In the genomic region with DNA sequence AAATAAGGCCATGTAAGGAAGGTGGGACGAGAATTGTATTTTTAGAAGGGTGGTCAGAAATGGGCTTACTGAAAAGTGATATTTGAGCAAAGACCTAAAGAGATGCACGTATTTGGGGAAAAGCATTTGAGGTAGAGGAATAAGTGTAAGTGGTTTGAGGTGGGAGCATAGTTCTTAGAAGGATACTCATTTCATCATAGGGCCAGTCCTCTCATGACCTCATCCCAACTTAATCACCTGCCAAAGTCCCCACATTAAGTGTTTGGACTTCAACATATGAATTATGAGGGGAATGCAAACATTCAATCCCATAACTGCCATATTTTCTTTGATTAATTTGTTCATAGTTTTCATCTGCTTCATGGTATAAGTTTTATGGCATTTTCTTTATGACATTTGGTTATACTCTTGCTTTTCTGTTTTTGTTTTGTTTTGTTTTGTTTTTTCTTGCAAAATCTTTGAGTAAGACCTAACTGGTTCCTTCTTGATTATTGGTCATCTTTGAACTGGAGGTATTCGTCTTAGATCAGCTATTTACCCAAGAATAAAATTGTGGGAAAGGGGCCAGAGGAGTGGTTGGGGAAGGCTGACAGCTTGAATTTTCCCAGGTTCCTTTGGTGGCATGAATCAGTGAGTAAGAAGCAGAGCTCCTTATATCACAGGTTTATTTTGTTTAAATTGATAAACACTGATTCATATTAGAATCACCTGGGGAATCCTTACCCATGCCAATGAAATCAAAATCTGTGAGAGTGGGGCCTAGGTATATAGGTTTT, we compare ENCODE assay signal across 18 cellular contexts.
"Had no signal": no experiment of that assay in that cellular context is flagged by ENCODE, and none has a peak within 500 bp of the region (broad histone marks: within the 10 kb centered on the region; RNA-seq: fewer than 3 reads in every experiment).

No MANE protein-coding gene starts in this region.

- FAIRE-seq: endothelial cell of umbilical vein had no signal

- DNase-seq: activated CD4-positive, alpha-beta memory T cell treated with anti-CD3 and anti-CD28 coated beads for 36 hours; activated CD4-positive, alpha-beta T cell treated with anti-CD3 and anti-CD28 coated beads for 36 hours; activated naive CD4-positive, alpha-beta T cell treated with Interleukin-2 at 50 U/mL for 16 hours; adrenal gland; foreskin melanocyte; head of caudate nucleus; immature natural killer cell; left colon; midbrain; WERI-Rb-1 had no signal

- H3K36me3 ChIP-seq: WERI-Rb-1 had no signal

- ATAC-seq: activated CD4-positive, alpha-beta T cell treated with anti-CD3 and anti-CD28 coated beads for 36 hours; body of pancreas; left colon; stimulated activated effector memory CD8-positive, alpha-beta T cell treated with anti-CD3 and anti-CD28 coated beads, Interleukin-12 subunit alpha, Interleukin-12 subunit beta, amount 100 ng/mL, for 72 hours had no signal

- H3K27me3 Mint-ChIP-seq: activated CD4-positive, alpha-beta memory T cell treated with anti-CD3 and anti-CD28 coated beads for 36 hours; activated CD4-positive, alpha-beta T cell treated with anti-CD3 and anti-CD28 coated beads for 36 hours; central memory CD8-positive, alpha-beta T cell had no signal

- H3K4me1 ChIP-seq: adrenal gland, parathyroid adenoma had no signal

- H2AFZ ChIP-seq: parathyroid adenoma had no signal

- H3K27ac Mint-ChIP-seq: activated CD4-positive, alpha-beta memory T cell treated with anti-CD3 and anti-CD28 coated beads for 36 hours; activated CD4-positive, alpha-beta T cell treated with anti-CD3 and anti-CD28 coated beads for 36 hours; activated T-helper 1 cell treated with anti-CD3 and anti-CD28 coated beads, Interleukin-12 subunit alpha, Interleukin-12 subunit beta, Interleukin-2, Interleukin-4 antibody, amounts not matched to agents 30 ng/mL and 10 ng/mL and 1 ng/mL, durations not matched to agents 14 hours and 24 hours and 36 hours; stimulated activated effector memory CD8-positive, alpha-beta T cell treated with anti-CD3 and anti-CD28 coated beads, Interleukin-12 subunit alpha, Interleukin-12 subunit beta, amount 100 ng/mL, for 72 hours had no signal

- H3K9me3 ChIP-seq: adrenal gland, body of pancreas had no signal

- H3K4me3 ChIP-seq: adrenal gland, body of pancreas, coronary artery, SK-N-MC had no signal

- H3K4me3 Mint-ChIP-seq: activated CD4-positive, alpha-beta memory T cell treated with anti-CD3 and anti-CD28 coated beads for 36 hours; activated CD4-positive, alpha-beta T cell treated with anti-CD3 and anti-CD28 coated beads for 36 hours; activated T-helper 1 cell treated with anti-CD3 and anti-CD28 coated beads, Interleukin-12 subunit alpha, Interleukin-12 subunit beta, Interleukin-2, Interleukin-4 antibody, amounts not matched to agents 30 ng/mL and 10 ng/mL and 1 ng/mL, durations not matched to agents 14 hours and 24 hours and 36 hours; central memory CD8-positive, alpha-beta T cell; immature natural killer cell; stimulated activated effector memory CD8-positive, alpha-beta T cell treated with anti-CD3 and anti-CD28 coated beads, Interleukin-12 subunit alpha, Interleukin-12 subunit beta, amount 100 ng/mL, for 72 hours had no signal

- H3K27me3 ChIP-seq: adrenal gland, body of pancreas had no signal

- H3K27ac ChIP-seq: adrenal gland, coronary artery, parathyroid adenoma, SK-N-MC, WERI-Rb-1 had no signal

- H3K9ac ChIP-seq: parathyroid adenoma had no signal

- H3K9me3 Mint-ChIP-seq: activated CD4-positive, alpha-beta memory T cell treated with anti-CD3 and anti-CD28 coated beads for 36 hours; activated T-helper 1 cell treated with anti-CD3 and anti-CD28 coated beads, Interleukin-12 subunit alpha, Interleukin-12 subunit beta, Interleukin-2, Interleukin-4 antibody, amounts not matched to agents 30 ng/mL and 10 ng/mL and 1 ng/mL, durations not matched to agents 14 hours and 24 hours and 36 hours; central memory CD8-positive, alpha-beta T cell; immature natural killer cell; stimulated activated effector memory CD8-positive, alpha-beta T cell treated with anti-CD3 and anti-CD28 coated beads, Interleukin-12 subunit alpha, Interleukin-12 subunit beta, amount 100 ng/mL, for 72 hours had no signal
